Comparison of ENCODE assay signal across 12 cellular contexts in genomic region chr10:29783211-29783947, GRCh38.
DNase-seq lines count a peak whose midpoint lies in the region; ATAC-seq and TF ChIP-seq lines count a peak whose summit lies in the region.
"Had no signal": no experiment of that assay in that cellular context is flagged by ENCODE, and none has a peak within 500 bp of the region (broad histone marks: within the 10 kb centered on the region; RNA-seq: fewer than 3 reads in every experiment).

No MANE protein-coding gene starts in this region.

- H3K27me3 Mint-ChIP-seq in naive thymus-derived CD8-positive, alpha-beta T cell, result peaks cover 9 to 29% (median 15%) of the 10 kb centered on the region in 5 donors

- peaks cover 0 to 11% (median 6%) of the 10 kb centered on the region in 4 donors for H3K4me1 ChIP-seq in stomach

- H3K27ac Mint-ChIP-seq in naive thymus-derived CD8-positive, alpha-beta T cell, result no peak overlapping the region
- H3K27ac Mint-ChIP-seq: CD4-positive, CD25-positive, alpha-beta regulatory T cell had no signal

- no peak for TF ChIP-seq CTCF in fibroblast of the aortic adventitia (IDR thresholded peaks at IDR 0.05; ENCODE audit: insufficient read depth, low read length)
- TF ChIP-seq CTCF in stomach (IDR thresholded peaks at IDR 0.05), result no peak

- H3K4me3 Mint-ChIP-seq in naive thymus-derived CD8-positive, alpha-beta T cell, result no peak overlapping the region
- H3K4me3 Mint-ChIP-seq: CD4-positive, CD25-positive, alpha-beta regulatory T cell had no signal

- no peak for TF ChIP-seq POLR2A in stomach (IDR thresholded peaks at IDR 0.05)

- H3K4me1 Mint-ChIP-seq in naive thymus-derived CD8-positive, alpha-beta T cell, result peaks cover 0 to 3% (median 1%) of the 10 kb centered on the region in 4 donors
- H3K4me1 Mint-ChIP-seq: CD4-positive, CD25-positive, alpha-beta regulatory T cell had no signal

- H3K4me3 ChIP-seq in fibroblast of the aortic adventitia (ENCODE audit: low read depth, low read length) (no peak overlapping the region), stomach (no peak overlapping the region)

- no peaks in the 10 kb centered on the region for H3K36me3 ChIP-seq in stomach

- TF ChIP-seq EP300 in stomach (IDR thresholded peaks at IDR 0.05), result no peak

- peak overlapping the region in 4 of 5 donors; percentile 52 to 81 (median 68) for H3K27ac ChIP-seq in stomach
- H3K27ac ChIP-seq: VCaP had no signal

- peak; percentile 47 for ATAC-seq in GM18870 (IDR thresholded peaks at IDR 0.05; ENCODE audit: unreplicated experiment)
- no peak for ATAC-seq in naive thymus-derived CD8-positive, alpha-beta T cell
- no peak for ATAC-seq in GM21381 (IDR thresholded peaks at IDR 0.05; ENCODE audit: unreplicated experiment)
- no peak for ATAC-seq in GM21447 (IDR thresholded peaks at IDR 0.05; ENCODE audit: unreplicated experiment)

- intact Hi-C loops in stomach (cut with DNase I; ENCODE audit: low total_unique reads), result no loop called here

- DNase-seq in SHP77 treated with DMSO at 0.1 percent for 48 hours (lab: John Stamatoyannopoulos, UW) (peak; percentile 14), fibroblast of the aortic adventitia (ENCODE audit: low read depth) (peak; percentile 19), stomach (no peak), globus pallidus (ENCODE audit: low spot score) (no peak)
- no peak for DNase-seq in naive thymus-derived CD8-positive, alpha-beta T cell
- DNase-seq: activated T-cell treated with anti-CD3 and anti-CD28 coated beads, Interleukin-2, amount 50 U/mL, for 1 hour; CD4-positive, CD25-positive, alpha-beta regulatory T cell; NCI-H345 had no signal

- 57 to 83% (median 76%) methylated on average over 3 of the region's 3 CpGs for WGBS in stomach, 5 donors

- peaks cover 0 to 9% (median 4%) of the 10 kb centered on the region in 3 donors for H3K36me3 Mint-ChIP-seq in naive thymus-derived CD8-positive, alpha-beta T cell
- H3K36me3 Mint-ChIP-seq: CD4-positive, CD25-positive, alpha-beta regulatory T cell had no signal

- H3K9me3 Mint-ChIP-seq in naive thymus-derived CD8-positive, alpha-beta T cell, result peaks cover 0 to 14% (median 3%) of the 10 kb centered on the region in 9 donors

- POLR2A ChIA-PET in naive thymus-derived CD8-positive, alpha-beta T cell (lab: Charles Lee), result no interaction called here

- peaks cover 0 to 6% (median 2%) of the 10 kb centered on the region in 4 donors for H3K9me3 ChIP-seq in stomach

- H3K27me3 ChIP-seq in stomach, result no peaks in the 10 kb centered on the region

Comparison
In these comparisons a context has a peak if more than half of its experiments do, and no peak if none do; other contexts are left out.
1. DNase-seq: peak in SHP77 treated with DMSO at 0.1 percent for 48 hours (single experiment) and fibroblast of the aortic adventitia (single experiment); none in stomach (single experiment), naive thymus-derived CD8-positive, alpha-beta T cell (0 of 10) and globus pallidus (single experiment).